ENCODE assay signal across 1 cellular context in the genomic region with DNA sequence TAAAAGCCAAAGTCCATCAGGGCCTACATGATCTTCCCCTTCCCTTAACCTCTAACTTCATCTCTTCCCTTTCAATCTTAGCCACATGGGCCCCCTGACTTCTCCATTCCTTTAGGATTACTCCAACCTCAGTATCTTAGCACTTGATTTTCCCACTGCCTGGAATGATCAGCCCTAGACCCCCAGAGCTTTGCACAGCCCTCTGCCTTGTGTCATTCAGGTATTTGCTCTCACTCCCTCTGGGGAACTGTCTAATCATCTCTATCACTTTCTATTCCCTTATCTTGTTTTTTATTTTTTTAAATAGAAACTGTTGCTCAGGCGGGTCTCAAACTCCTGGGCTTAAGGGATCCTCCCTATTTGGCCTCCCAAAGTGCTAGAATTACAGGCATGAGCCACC.
A peak's percentile ranks its signal among the peaks of the same experiment; 100 is the strongest.
TF ChIP-seq lines count a peak whose summit lies in the region.

No MANE protein-coding gene starts in this region.

TF ChIP-seq in HepG2, 621 proteins besides CTCF, POLR2A, EP300 and RAD21:
- TF ChIP-seq ZNF589 (CRISPR knock-in tag; conservative IDR thresholded peaks at IDR 0.05), result 0 out of 2 replicates have a peak, but pooled peaks have one; percentile 40
- TF ChIP-seq ZNF841 (CRISPR knock-in tag; IDR thresholded peaks at IDR 0.05; ENCODE audit: borderline replicate concordance), result 0 out of 2 replicates have a peak, but pooled peaks have one; percentile 43
- TF ChIP-seq, protein P1, sequence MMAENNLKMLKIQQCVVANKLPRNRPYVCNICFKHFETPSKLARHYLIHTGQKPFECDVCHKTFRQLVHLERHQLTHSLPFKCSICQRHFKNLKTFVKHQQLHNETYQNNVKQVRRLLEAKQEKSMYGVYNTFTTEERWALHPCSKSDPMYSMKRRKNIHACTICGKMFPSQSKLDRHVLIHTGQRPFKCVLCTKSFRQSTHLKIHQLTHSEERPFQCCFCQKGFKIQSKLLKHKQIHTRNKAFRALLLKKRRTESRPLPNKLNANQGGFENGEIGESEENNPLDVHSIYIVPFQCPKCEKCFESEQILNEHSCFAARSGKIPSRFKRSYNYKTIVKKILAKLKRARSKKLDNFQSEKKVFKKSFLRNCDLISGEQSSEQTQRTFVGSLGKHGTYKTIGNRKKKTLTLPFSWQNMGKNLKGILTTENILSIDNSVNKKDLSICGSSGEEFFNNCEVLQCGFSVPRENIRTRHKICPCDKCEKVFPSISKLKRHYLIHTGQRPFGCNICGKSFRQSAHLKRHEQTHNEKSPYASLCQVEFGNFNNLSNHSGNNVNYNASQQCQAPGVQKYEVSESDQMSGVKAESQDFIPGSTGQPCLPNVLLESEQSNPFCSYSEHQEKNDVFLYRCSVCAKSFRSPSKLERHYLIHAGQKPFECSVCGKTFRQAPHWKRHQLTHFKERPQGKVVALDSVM (CRISPR knock-in tag; IDR thresholded peaks at IDR 0.05), result peak; percentile 29; the same call in 1 of the 2 replicates
- no peak for TF ChIP-seq PAX8 (CRISPR knock-in tag; IDR thresholded peaks at IDR 0.05; ENCODE audit: borderline replicate concordance)
- TF ChIP-seq, protein P2, sequence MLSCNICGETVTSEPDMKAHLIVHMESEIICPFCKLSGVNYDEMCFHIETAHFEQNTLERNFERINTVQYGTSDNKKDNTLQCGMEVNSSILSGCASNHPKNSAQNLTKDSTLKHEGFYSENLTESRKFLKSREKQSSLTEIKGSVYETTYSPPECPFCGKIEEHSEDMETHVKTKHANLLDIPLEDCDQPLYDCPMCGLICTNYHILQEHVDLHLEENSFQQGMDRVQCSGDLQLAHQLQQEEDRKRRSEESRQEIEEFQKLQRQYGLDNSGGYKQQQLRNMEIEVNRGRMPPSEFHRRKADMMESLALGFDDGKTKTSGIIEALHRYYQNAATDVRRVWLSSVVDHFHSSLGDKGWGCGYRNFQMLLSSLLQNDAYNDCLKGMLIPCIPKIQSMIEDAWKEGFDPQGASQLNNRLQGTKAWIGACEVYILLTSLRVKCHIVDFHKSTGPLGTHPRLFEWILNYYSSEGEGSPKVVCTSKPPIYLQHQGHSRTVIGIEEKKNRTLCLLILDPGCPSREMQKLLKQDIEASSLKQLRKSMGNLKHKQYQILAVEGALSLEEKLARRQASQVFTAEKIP (CRISPR knock-in tag; IDR thresholded peaks at IDR 0.05; ENCODE audit: borderline replicate concordance), result no peak
- TF ChIP-seq TEAD3 (CRISPR knock-in tag; optimal IDR thresholded peaks at IDR 0.05; ENCODE audit: borderline replicate concordance), result peak; percentile 2
- no peak for TF ChIP-seq NFKB2 (CRISPR knock-in tag; IDR thresholded peaks at IDR 0.05; ENCODE audit: borderline replicate concordance)
- TF ChIP-seq DR1 (CRISPR knock-in tag; IDR thresholded peaks at IDR 0.05), result no peak
- 0 out of 2 replicates have a peak, but pooled peaks have one; percentile 18 for TF ChIP-seq HDAC1 (CRISPR knock-in tag; IDR thresholded peaks at IDR 0.05)
- no peak for TF ChIP-seq ZNF446 (CRISPR knock-in tag; IDR thresholded peaks at IDR 0.05)
- 0 out of 2 replicates have a peak, but pooled peaks have one; percentile 5 for TF ChIP-seq ZFP36L1 (CRISPR knock-in tag; IDR thresholded peaks at IDR 0.05)
- TF ChIP-seq RBM22 (optimal IDR thresholded peaks at IDR 0.05; ENCODE audit: low read length), result peak; percentile 2
- 0 out of 2 replicates have a peak, but pooled peaks have one; percentile 2 for TF ChIP-seq SOX13 (IDR thresholded peaks at IDR 0.05)
- no peak for TF ChIP-seq SOX13 (CRISPR knock-in tag; conservative IDR thresholded peaks at IDR 0.05 in 1 of 2, IDR thresholded peaks at IDR 0.05 in 1 of 2)
